Comparison of ENCODE assay signal across 28 cellular contexts in the genomic region with DNA sequence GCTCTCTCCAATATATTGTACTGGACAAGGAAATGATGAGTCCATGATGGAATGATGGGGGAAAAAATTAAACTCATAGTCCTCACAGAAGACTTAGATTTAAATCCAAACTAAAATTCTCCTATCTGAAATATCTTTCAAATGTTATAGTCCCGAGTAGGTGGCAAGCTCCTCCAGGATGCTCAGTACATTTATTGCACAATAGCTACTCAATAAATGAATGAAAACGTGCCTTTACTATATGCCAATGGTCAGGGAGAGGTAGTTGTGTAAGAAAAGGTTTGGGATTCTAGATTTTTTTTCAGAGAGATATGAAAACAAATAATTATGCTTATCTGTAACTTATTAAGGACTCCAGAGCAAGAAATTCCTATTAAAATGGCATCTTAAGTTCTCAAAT. TPM values are rescaled to one million over a fixed set of nuclear protein-coding genes. Genes with fewer than 3 reads are reported as not detected.
"Had no signal": no experiment of that assay in that cellular context is flagged by ENCODE, and none has a peak within 500 bp of the region (broad histone marks: within the 10 kb centered on the region; RNA-seq: fewer than 3 reads in every experiment).

No MANE protein-coding gene starts in this region.

- ATAC-seq: stimulated activated effector memory CD8-positive, alpha-beta T cell treated with anti-CD3 and anti-CD28 coated beads, Interleukin-12 subunit alpha, Interleukin-12 subunit beta, amount 100 ng/mL, for 72 hours; stimulated activated memory B cell treated with anti-CD40 and anti-IgM and Interleukin-4, amounts not matched to agents 10 μg/mL and 1 μg/mL and 100 μg/mL, for 72 hours; stimulated activated naive B cell treated with anti-CD40 and anti-IgM and Interleukin-4, amounts not matched to agents 10 μg/mL and 1 μg/mL and 100 μg/mL, for 72 hours; stimulated activated naive CD8-positive, alpha-beta T cell treated with anti-CD3 and anti-CD28 coated beads, Interleukin-15, amount 100 ng/mL, for 72 hours; stimulated activated naive CD8-positive, alpha-beta T cell treated with anti-CD3 and anti-CD28 coated beads, Interleukin-15, Interleukin-2, amounts not matched to agents 100 U/mL and 50 U/mL, for 24 hours; upper lobe of right lung had no signal

- FAIRE-seq: urothelium cell line had no signal

- H3K36me3 ChIP-seq: stomach, suprapubic skin, thoracic aorta, thyroid gland, tibial artery, tibial nerve, transverse colon, upper lobe of left lung, upper lobe of right lung, uterus, vagina had no signal

- H3K27ac ChIP-seq: stomach, suprapubic skin, testis, thoracic aorta, thyroid gland, tibial artery, tibial nerve, transverse colon, upper lobe of left lung, upper lobe of right lung, uterus, vagina had no signal

- DNase-seq: stimulated activated CD4-positive, alpha-beta T cell treated with anti-CD3 and anti-CD28 coated beads, Interleukin-2, amount 100 ng/mL, for 48 hours; stimulated activated CD4-positive, alpha-beta T cell treated with anti-CD3 and anti-CD28 coated beads, Interleukin-4, amount 100 ng/mL, for 1 hour; stimulated activated CD4-positive, alpha-beta T cell treated with anti-CD3 and anti-CD28 coated beads, Interleukin-4, amount 100 ng/mL, for 24 hours; stimulated activated CD4-positive, alpha-beta T cell treated with anti-CD3 and anti-CD28 coated beads, Interleukin-4, amount 100 ng/mL, for 4 hours; stimulated activated CD8-positive, alpha-beta memory T cell treated with anti-CD3 and anti-CD28 coated beads, Interleukin-4, amount 100 ng/mL, for 48 hours; stimulated activated naive B cell treated with anti-CD40 and anti-IgM and Interleukin-4, amounts not matched to agents 10 μg/mL and 1 μg/mL and 100 μg/mL, for 72 hours; stimulated activated naive CD4-positive, alpha-beta T cell; stimulated activated naive CD4-positive, alpha-beta T cell treated with Interleukin-2 at 50 U/mL for 16 hours; stimulated activated naive CD8-positive, alpha-beta T cell treated with anti-CD3 and anti-CD28 coated beads, Interleukin-15, amount 100 ng/mL, for 72 hours; stimulated activated naive CD8-positive, alpha-beta T cell treated with anti-CD3 and anti-CD28 coated beads, Interleukin-15, Interleukin-2, amounts not matched to agents 100 U/mL and 50 U/mL, for 24 hours; stomach; substantia nigra; testis; thyroid gland; tibial artery; transverse colon; trophoblast cell; upper lobe of left lung; upper lobe of right lung; uterus had no signal

- H3K27me3 ChIP-seq: stomach, suprapubic skin, testis, thyroid gland, tibial artery, tibial nerve, transverse colon, upper lobe of left lung, upper lobe of right lung, uterus, vagina had no signal

- H3K4me3 ChIP-seq: stomach, suprapubic skin, testis, thoracic aorta, thyroid gland, tibial artery, tibial nerve, transverse colon, upper lobe of left lung, upper lobe of right lung, uterus, vagina had no signal

- H3K4me1 ChIP-seq: stomach, suprapubic skin, testis, thyroid gland, tibial artery, tibial nerve, transverse colon, upper lobe of left lung, upper lobe of right lung, uterus, vagina had no signal

- H3K9me3 ChIP-seq: stomach, suprapubic skin, testis, thoracic aorta, thyroid gland, tibial artery, tibial nerve, transverse colon, upper lobe of left lung, upper lobe of right lung, uterus, vagina had no signal

RNA-seq across cellular contexts. Expression of a gene that starts 32.8 kb away (rescaled TPM):
- total RNA-seq: subcutaneous adipose tissue, suprapubic skin, thoracic aorta, thyroid gland, upper lobe of right lung, vagina had no signal
